ENCODE assay signal across 6 cellular contexts in genomic region chr19:58326501-58326913, GRCh38. TPM values are rescaled to one million over a fixed set of nuclear protein-coding genes. Genes with fewer than 3 reads are reported as not detected.
A peak's percentile ranks its signal among the peaks of the same experiment; 100 is the strongest.
DNase-seq lines count a peak whose midpoint lies in the region; ATAC-seq and TF ChIP-seq lines count a peak whose summit lies in the region.

No MANE protein-coding gene starts in this region.

- no peak for TF ChIP-seq CTCF in Caco-2 (IDR thresholded peaks at IDR 0.05; ENCODE audit: insufficient read depth in 1 of 2, low read depth in 1 of 2, low read length in 1 of 2, severe bottlenecking in 1 of 2, unreplicated experiment in 1 of 2)
- no peak for TF ChIP-seq CTCF in Calu3 (IDR thresholded peaks at IDR 0.05; ENCODE audit: unreplicated experiment)

- no TSS peak for BruUV-seq in Caco-2 (replicated peaks; lab: Mats Ljungman, UMichigan)
- BruUV-seq in Calu3 (replicated peaks; lab: Mats Ljungman, UMichigan), result no TSS peak

- no peaks in the 10 kb centered on the region for H3K36me3 ChIP-seq in Caco-2 (ENCODE audit: control insufficient read depth, insufficient read depth, low read length)

- H3K4me3 ChIP-seq in Caco-2 (ENCODE audit: low read depth, low read length) (peak overlapping the region; percentile 79), mononuclear cell (ENCODE audit: low read length) (peak overlapping the region; percentile 65)

- H3K4me1 ChIP-seq in Caco-2, result peaks cover 4% of the 10 kb centered on the region; the same call in 1 of the 2 replicates
- peaks cover 31% of the 10 kb centered on the region for H3K4me1 ChIP-seq in mononuclear cell (ENCODE audit: insufficient read depth, low read length)

- H3K9me3 Mint-ChIP-seq in Caco-2 (ENCODE audit: unreplicated experiment) (no peaks in the 10 kb centered on the region), Calu3 (ENCODE audit: low read depth, unreplicated experiment) (peaks cover 3% of the 10 kb centered on the region)
- no peaks in the 10 kb centered on the region for H3K9me3 Mint-ChIP-seq in activated naive CD8-positive, alpha-beta T cell treated with anti-CD3 and anti-CD28 coated beads, Interleukin-2, amount 50 U/mL, for 24 hours

- H3K4me1 Mint-ChIP-seq in Caco-2 (ENCODE audit: low read depth, unreplicated experiment) (peaks cover 5% of the 10 kb centered on the region), Calu3 (ENCODE audit: low read depth, unreplicated experiment) (peaks cover 16% of the 10 kb centered on the region)
- H3K4me1 Mint-ChIP-seq in activated naive CD8-positive, alpha-beta T cell treated with anti-CD3 and anti-CD28 coated beads, Interleukin-2, amount 50 U/mL, for 24 hours, result peaks cover 4% of the 10 kb centered on the region

- H3K9me3 ChIP-seq in Caco-2, result no peaks in the 10 kb centered on the region
- no peaks in the 10 kb centered on the region for H3K9me3 ChIP-seq in mononuclear cell (ENCODE audit: low read depth, low read length)

- no peaks in the 10 kb centered on the region for H3K27me3 Mint-ChIP-seq in Caco-2 (ENCODE audit: insufficient read depth, unreplicated experiment)
- no peaks in the 10 kb centered on the region for H3K27me3 Mint-ChIP-seq in activated naive CD8-positive, alpha-beta T cell treated with anti-CD3 and anti-CD28 coated beads, Interleukin-2, amount 50 U/mL, for 24 hours
- H3K27me3 Mint-ChIP-seq in Calu3 (ENCODE audit: unreplicated experiment), result no peaks in the 10 kb centered on the region

- H3K27me3 ChIP-seq in Caco-2 (replicated peaks; ENCODE audit: control insufficient read depth, insufficient read depth, low read length), result no peaks in the 10 kb centered on the region
- no peaks in the 10 kb centered on the region for H3K27me3 ChIP-seq in mononuclear cell (ENCODE audit: insufficient read depth, low read length)

- POLR2A ChIA-PET in Caco-2 (lab: Charles Lee), result interaction anchor here (0.6 to 1.1 kb wide), 6 partner anchors 36 to 233 kb away, joined by 3 to 6 read pairs (median 3); partner anchors contain the start of genes TRIM28, ZNF497 and ZNF584

- no peaks in the 10 kb centered on the region for H3K36me3 Mint-ChIP-seq in Caco-2 (ENCODE audit: insufficient read depth, unreplicated experiment)
- H3K36me3 Mint-ChIP-seq in activated naive CD8-positive, alpha-beta T cell treated with anti-CD3 and anti-CD28 coated beads, Interleukin-2, amount 50 U/mL, for 24 hours (ENCODE audit: low read depth), result peaks cover 3% of the 10 kb centered on the region
- no peaks in the 10 kb centered on the region for H3K36me3 Mint-ChIP-seq in Calu3 (ENCODE audit: insufficient read depth, unreplicated experiment)

- H3K4me3 Mint-ChIP-seq in Caco-2 (ENCODE audit: unreplicated experiment), result no peak overlapping the region
- no peak overlapping the region for H3K4me3 Mint-ChIP-seq in activated naive CD8-positive, alpha-beta T cell treated with anti-CD3 and anti-CD28 coated beads, Interleukin-2, amount 50 U/mL, for 24 hours
- no peak overlapping the region for H3K4me3 Mint-ChIP-seq in Calu3 (ENCODE audit: low read depth, unreplicated experiment)

- DNase-seq in Caco-2, result no peak
- no peak for DNase-seq in activated naive CD8-positive, alpha-beta T cell treated with anti-CD3 and anti-CD28 coated beads, Interleukin-2, amount 50 U/mL, for 24 hours
- no peak for DNase-seq in Calu3
- DNase-seq in SIG-M5 treated with dmso at 0.1 percent for 504 hours (lab: John Stamatoyannopoulos, UW; ENCODE audit: unreplicated experiment), result no peak

- CTCF ChIA-PET in Caco-2 (lab: Charles Lee) (interaction anchor here (0.7 to 1.1 kb wide), 3 partner anchors 21 to 82 kb away, joined by 3 to 4 read pairs (median 4); partner anchors contain the start of genes ZNF497 and ZNF584), Calu3 (lab: Charles Lee) (interaction anchor here (0.8 to 1.4 kb wide), 3 partner anchors 9 to 193 kb away, joined by 5 read pairs; partner anchors contain the start of gene ZBTB45)

- intact Hi-C loops in Caco-2 (cut with micrococcal nuclease; ENCODE audit: unreplicated experiment) (loop anchor here (1.0 to 2.0 kb wide), 3 partner anchors 21 to 48 kb away; partner anchors contain the start of genes ERVK3-1 and ZNF8), Calu3 (cut with micrococcal nuclease; ENCODE audit: unreplicated experiment) (loop anchor here (1.0 kb wide), 1 partner anchor 143 kb away; the partner anchor contains the start of gene ZNF274)

- H3K27ac Mint-ChIP-seq in Caco-2 (ENCODE audit: unreplicated experiment) (no peak overlapping the region), Calu3 (ENCODE audit: unreplicated experiment) (no peak overlapping the region)
- no peak overlapping the region for H3K27ac Mint-ChIP-seq in activated naive CD8-positive, alpha-beta T cell treated with anti-CD3 and anti-CD28 coated beads, Interleukin-2, amount 50 U/mL, for 24 hours

- peak; percentile 33 for ATAC-seq in activated naive CD8-positive, alpha-beta T cell treated with anti-CD3 and anti-CD28 coated beads, Interleukin-2, amount 50 U/mL, for 24 hours
- no peak for ATAC-seq in HG03108 (IDR thresholded peaks at IDR 0.05; ENCODE audit: unreplicated experiment)

RNA-seq across cellular contexts. Expression of gene ZSCAN22, which starts 0.3 kb away (rescaled TPM):
- 4.0 and 4.3 TPM in 2 replicates for total RNA-seq in Caco-2 (2022)
- total RNA-seq in mononuclear cell, result 0.52 TPM
- total RNA-seq in Calu3 (2022), result 4.6 TPM in 2 replicates

RNA-seq across cellular contexts. Expression of gene ERVK3-1, which starts 21.3 kb away (rescaled TPM):
- total RNA-seq in Caco-2 (2022) (61.3 and 66.1 TPM in 2 replicates), mononuclear cell (124 TPM), Calu3 (2022) (68.4 and 70.8 TPM in 2 replicates)

RNA-seq across cellular contexts. Expression of gene A1BG, which starts 26.8 kb away (rescaled TPM):
- total RNA-seq in Caco-2 (2022) (1.6 and 2.8 TPM in 2 replicates), mononuclear cell (17.7 TPM), Calu3 (2022) (not detected in 2 replicates)

RNA-seq across cellular contexts. Expression of gene ZNF497, which starts 36.0 kb away (rescaled TPM):
- total RNA-seq in Caco-2 (2022) (1.6 and 1.7 TPM in 2 replicates), mononuclear cell (0.31 TPM), Calu3 (2022) (2.4 and 3.1 TPM in 2 replicates)

RNA-seq across cellular contexts. Expression of gene ZNF8, which starts 47.8 kb away (rescaled TPM):
- total RNA-seq in Caco-2 (2022) (8.4 and 8.5 TPM in 2 replicates), mononuclear cell (13.4 TPM), Calu3 (2022) (12.1 and 12.8 TPM in 2 replicates)
